ENCODE assay signal across 8 cellular contexts in genomic region chr9:128420651-128421473, GRCh38. TPM values are rescaled to one million over a fixed set of nuclear protein-coding genes. Genes with fewer than 3 reads are reported as not detected.
DNase-seq lines count a peak whose midpoint lies in the region; ATAC-seq and TF ChIP-seq lines count a peak whose summit lies in the region.

A gene with protein sequence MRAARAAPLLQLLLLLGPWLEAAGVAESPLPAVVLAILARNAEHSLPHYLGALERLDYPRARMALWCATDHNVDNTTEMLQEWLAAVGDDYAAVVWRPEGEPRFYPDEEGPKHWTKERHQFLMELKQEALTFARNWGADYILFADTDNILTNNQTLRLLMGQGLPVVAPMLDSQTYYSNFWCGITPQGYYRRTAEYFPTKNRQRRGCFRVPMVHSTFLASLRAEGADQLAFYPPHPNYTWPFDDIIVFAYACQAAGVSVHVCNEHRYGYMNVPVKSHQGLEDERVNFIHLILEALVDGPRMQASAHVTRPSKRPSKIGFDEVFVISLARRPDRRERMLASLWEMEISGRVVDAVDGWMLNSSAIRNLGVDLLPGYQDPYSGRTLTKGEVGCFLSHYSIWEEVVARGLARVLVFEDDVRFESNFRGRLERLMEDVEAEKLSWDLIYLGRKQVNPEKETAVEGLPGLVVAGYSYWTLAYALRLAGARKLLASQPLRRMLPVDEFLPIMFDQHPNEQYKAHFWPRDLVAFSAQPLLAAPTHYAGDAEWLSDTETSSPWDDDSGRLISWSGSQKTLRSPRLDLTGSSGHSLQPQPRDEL (plus strand): TSS chr9:128420857. CDS start chr9:128420878, 21 bp downstream.

- DNase-seq in AML-193 (lab: John Stamatoyannopoulos, UW) (peak; percentile 14 to 16), SK-N-DZ (ENCODE audit: low spot score) (peak; percentile 71), amygdala (lab: John Stamatoyannopoulos, UW) (peak in 32 of 56 donors; percentile 17 to 78 (median 47)), left ventricle myocardium inferior (peak; percentile 67), psoas muscle (peak; percentile 69 to 70), NCI-H446 treated with DMSO at 0.1 percent for 48 hours (lab: John Stamatoyannopoulos, UW) (no peak)

- peak; percentile 41 for TF ChIP-seq POLR2A in GM18951 (IDR thresholded peaks at IDR 0.05; ENCODE audit: extremely low read depth, insufficient read depth, insufficient read length)

- ATAC-seq in HG03175 (IDR thresholded peaks at IDR 0.05; ENCODE audit: unreplicated experiment), result peak; percentile 59
- peak; percentile 80 to 88 (median 84) for ATAC-seq in psoas muscle

- H3K4me3 ChIP-seq in left ventricle myocardium inferior (peak within 1 kb of the TSS; percentile 99), psoas muscle (peak within 1 kb of the TSS; percentile 81)

- H3K4me1 ChIP-seq in left ventricle myocardium inferior (peaks cover 29% of the 10 kb centered on the region), psoas muscle (peaks cover 12% of the 10 kb centered on the region)

- H3K27ac ChIP-seq in left ventricle myocardium inferior (replicated peaks) (peak within 1 kb of the TSS; percentile 89), psoas muscle (peak within 1 kb of the TSS; percentile 25)

- WGBS in psoas muscle, 3 donors, result 2 to 6% (median 4%) methylated on average over 28 to 59 of the region's 59 CpGs

- H3K36me3 ChIP-seq in left ventricle myocardium inferior (no peaks in the 10 kb centered on the region), psoas muscle (ENCODE audit: insufficient read depth in 1 of 2, low read depth in 1 of 2) (no peaks in the 10 kb centered on the region)

- H3K9me3 ChIP-seq in left ventricle myocardium inferior (replicated peaks), result no peaks in the 10 kb centered on the region
- H3K9me3 ChIP-seq in psoas muscle, result no peaks in the 10 kb centered on the region

- TF ChIP-seq CTCF in left ventricle myocardium inferior (IDR thresholded peaks at IDR 0.05; ENCODE audit: borderline replicate concordance) (no peak), psoas muscle (IDR thresholded peaks at IDR 0.05) (no peak)

- in situ Hi-C loops in GM18951 (cut with MboI; ENCODE audit: low sequenced_read_pairs, unreplicated experiment), result no loop called here

- intact Hi-C loops in left ventricle myocardium inferior (cut with micrococcal nuclease) (no loop called here), psoas muscle (cut with DNase I) (no loop called here)

- H3K27me3 ChIP-seq in left ventricle myocardium inferior (ENCODE audit: low read depth) (peaks cover 37% of the 10 kb centered on the region), psoas muscle (ENCODE audit: insufficient read depth in 3 of 3, low read length in 2 of 3) (peaks cover 0 to 15% (median 2%) of the 10 kb centered on the region in 3 donors)

RNA-seq across cellular contexts. Expression of the gene that starts here (rescaled TPM):
- 17.3 and 17.5 TPM in 2 replicates for polyA plus RNA-seq in SK-N-DZ (2014; cell fraction: cytosol; rRNA removed)
- 25.4 and 37.9 TPM in 2 replicates for polyA plus RNA-seq in SK-N-DZ (2014; cell fraction: nucleus; rRNA removed)
- total RNA-seq in left ventricle myocardium inferior (8.5 TPM), psoas muscle (1 to 10 TPM; 2.2 to 6.5 (median 4.0) TPM)
- 1 to 10 TPM; 1.7 to 2.5 (median 2.3) TPM for polyA plus RNA-seq in psoas muscle
